9 cellular contexts compared by ENCODE assay signal in the genomic region with DNA sequence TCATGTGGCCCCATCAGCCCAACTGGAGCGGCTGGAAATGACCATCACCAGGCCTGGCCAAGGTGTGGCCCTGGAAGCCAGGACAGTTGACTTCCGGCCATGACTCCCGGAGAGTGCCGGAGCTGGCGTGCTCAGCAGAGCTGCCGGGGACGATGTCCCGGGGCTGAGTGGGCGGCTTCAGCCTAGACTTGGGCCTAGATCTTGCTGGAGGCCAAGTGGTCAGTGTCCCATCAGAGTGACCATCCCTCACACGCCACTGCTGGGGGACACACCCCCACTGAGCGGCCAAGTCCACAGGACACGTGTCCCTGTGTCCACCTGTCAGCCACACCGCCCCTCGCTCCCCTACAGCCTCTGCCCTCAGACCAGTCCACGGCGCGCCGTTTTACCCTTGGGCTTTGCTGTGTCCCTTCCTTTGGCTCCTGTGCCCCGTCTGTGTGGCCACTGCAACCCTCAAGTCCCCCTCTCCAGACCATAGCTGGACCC. TPM values are rescaled to one million over a fixed set of nuclear protein-coding genes. Genes with fewer than 3 reads are reported as not detected.
DNase-seq lines count a peak whose midpoint lies in the region; ATAC-seq, FAIRE-seq and TF ChIP-seq lines count a peak whose summit lies in the region.
"Had no signal": no experiment of that assay in that cellular context is flagged by ENCODE, and none has a peak within 500 bp of the region (broad histone marks: within the 10 kb centered on the region; RNA-seq: fewer than 3 reads in every experiment).

No MANE protein-coding gene starts in this region.

- H2AK5ac ChIP-seq in H1 (ENCODE audit: low read depth, low read length): peak overlapping the region; percentile 75; the same call in 1 of the 2 replicates

- H3K27ac ChIP-seq in A549 (peak overlapping the region in 1 of 2 experiments; percentile 89; a peak in 3 of 6 replicates), OCI-LY1 (ENCODE audit: low read depth, low read length, poor library complexity, severe bottlenecking) (no peak overlapping the region), H1 (ENCODE audit: low read depth, low read length) (no peak overlapping the region)
- peak overlapping the region; percentile 82 for H3K27ac ChIP-seq in naive thymus-derived CD4-positive, alpha-beta T cell (ENCODE audit: low read depth, low read length)

- H4K91ac ChIP-seq in H1 (replicated peaks; ENCODE audit: insufficient read length, low read length): no peak overlapping the region

- H3K14ac ChIP-seq in H1 (ENCODE audit: insufficient read length): no peak overlapping the region

- FAIRE-seq in A549 (lab: Jason Lieb, UNC) (no peak), H1 (lab: Jason Lieb, UNC) (no peak)

- peaks cover 16% of the 10 kb centered on the region; the same call in 2 of the 3 replicates for H3K4me1 ChIP-seq in A549
- peaks cover 31% of the 10 kb centered on the region for H3K4me1 ChIP-seq in OCI-LY1 (ENCODE audit: insufficient read depth, low read length, severe bottlenecking)
- H3K4me1 ChIP-seq in H1 (replicated peaks in 1 of 4; ENCODE audit: control insufficient read depth in 3 of 4, insufficient read depth in 4 of 4, low read length in 3 of 4): peaks cover 0 to 16% (median 7%) of the 10 kb centered on the region in 4 experiments; a peak in 6 of 7 replicates
- H3K4me1 ChIP-seq in naive thymus-derived CD4-positive, alpha-beta T cell (ENCODE audit: control insufficient read depth in 2 of 2, insufficient read depth in 2 of 2, low read length in 2 of 2): peaks cover 6 to 13% of the 10 kb centered on the region in 2 donors

- H3K18ac ChIP-seq in H1 (ENCODE audit: extremely low read depth, low read length): no peak overlapping the region

- H3K27me3 ChIP-seq in OCI-LY1 (ENCODE audit: insufficient read depth, low read length) (no peaks in the 10 kb centered on the region), H1 (replicated peaks in 1 of 4; ENCODE audit: control insufficient read depth in 3 of 4, extremely low read depth in 1 of 4, insufficient read depth in 3 of 4, low read length in 3 of 4) (no peaks in the 10 kb centered on the region)
- H3K27me3 ChIP-seq in naive thymus-derived CD4-positive, alpha-beta T cell (ENCODE audit: control insufficient read depth in 2 of 2, insufficient read depth in 2 of 2, low read length in 2 of 2): no peaks in the 10 kb centered on the region

- no peaks in the 10 kb centered on the region for H3K9me2 ChIP-seq in OCI-LY1 (ENCODE audit: low read depth, low read length)

- no peaks in the 10 kb centered on the region for H3K27me3 Mint-ChIP-seq in naive thymus-derived CD4-positive, alpha-beta T cell

- peaks cover 4% of the 10 kb centered on the region; the same call in 1 of the 2 replicates for H3K23me2 ChIP-seq in H1 (ENCODE audit: low read depth, low read length)

- H2BK12ac ChIP-seq in H1 (ENCODE audit: low read depth, low read length): no peak overlapping the region

- peak overlapping the region; percentile 84 for H3K4ac ChIP-seq in H1 (replicated peaks; ENCODE audit: insufficient read length, low read depth, low read length)

- H4K20me1 ChIP-seq in OCI-LY1 (ENCODE audit: insufficient read depth, low read length): no peaks in the 10 kb centered on the region
- peaks cover 4 to 15% of the 10 kb centered on the region in 2 experiments for H4K20me1 ChIP-seq in H1 (replicated peaks in 1 of 2; ENCODE audit: control insufficient read depth in 1 of 2, insufficient read depth in 2 of 2, low read length in 2 of 2)

- H3K9ac ChIP-seq in OCI-LY1 (ENCODE audit: low read length) (peak overlapping the region; percentile 66; the same call in 1 of the 2 replicates), H1 (replicated peaks in 1 of 4; ENCODE audit: extremely low read depth in 1 of 4, low read depth in 3 of 4, low read length in 3 of 4) (no peak overlapping the region)

- H3K56ac ChIP-seq in H1 (replicated peaks; ENCODE audit: insufficient read length, low read depth, low read length): no peak overlapping the region

- WGBS in A549 (ENCODE audit: missing lambda C conversion rate): 92% methylated on average over 11 of the region's 19 CpGs
- 98% methylated on average over 17 of the region's 19 CpGs; no CpG with 5 or more reads in 1 of the 2 experiments for WGBS in H1 (ENCODE audit: extremely low coverage in 1 of 2, insufficient coverage in 1 of 2, insufficient read length in 1 of 2, insufficient replicate concordance in 2 of 2, low coverage in 1 of 2, low lambda C conversion rate in 2 of 2, missing lambda C conversion rate in 1 of 2), 2 experiments

- no peaks in the 10 kb centered on the region for H3F3A ChIP-seq in OCI-LY1 (ENCODE audit: insufficient read depth, low read length)

- 0 out of 2 replicates have a peak overlapping the region, but pooled peaks have one; percentile 29 for H2BK15ac ChIP-seq in H1 (ENCODE audit: low read length)

- no peak for DNase-seq in A549 (ENCODE audit: low read depth in 1 of 2, low spot score in 1 of 2)
- DNase-seq in H1 (ENCODE audit: low read depth in 1 of 2, low spot score in 2 of 2): no peak
- no peak for DNase-seq in naive thymus-derived CD4-positive, alpha-beta T cell
- DNase-seq in effector CD8-positive, alpha-beta T cell (lab: John Stamatoyannopoulos, UW): no peak
- DNase-seq: kidney glomerular epithelial cell had no signal

- CTCF ChIA-PET in A549 (lab: Yijun Ruan, JAX) (interaction anchor here (1.0 to 3.7 kb wide), 2 partner anchors 16 to 50 kb away, joined by 3 to 18 read pairs; no protein-coding TSS in a partner anchor), H1 (lab: Charles Lee; ENCODE audit: partially characterized antibody) (interaction anchor here (0.8 to 14.1 kb wide), 2 partner anchors 14 to 192 kb away, joined by 4 to 154 read pairs; no protein-coding TSS in a partner anchor)
- CTCF ChIA-PET in naive thymus-derived CD4-positive, alpha-beta T cell (lab: Charles Lee): interaction anchor here (0.6 kb wide), 1 partner anchor 65 kb away, joined by 3 read pairs; no protein-coding TSS in a partner anchor

- H3K4me3 ChIP-seq in A549: no peak overlapping the region
- peak overlapping the region; percentile 63 for H3K4me3 ChIP-seq in OCI-LY1 (ENCODE audit: low read depth, low read length, poor library complexity, severe bottlenecking)
- no peak overlapping the region for H3K4me3 ChIP-seq in H1 (ENCODE audit: extremely low read depth in 1 of 4, insufficient read depth in 2 of 4, low read depth in 3 of 4, low read length in 4 of 4)
- no peak overlapping the region for H3K4me3 ChIP-seq in naive thymus-derived CD4-positive, alpha-beta T cell (ENCODE audit: low read length)

- TF ChIP-seq POLR2A in A549 (IDR thresholded peaks at IDR 0.05; ENCODE audit: low read length) (no peak), H1 (IDR thresholded peaks at IDR 0.05; ENCODE audit: control extremely low read depth in 1 of 2, low read depth in 2 of 2, low read length in 2 of 2) (0 out of 3 replicates have a peak, but pooled peaks of 1 of the 2 experiments have one; percentile 26), GM18505 (IDR thresholded peaks at IDR 0.05; ENCODE audit: borderline replicate concordance, extremely low read depth, insufficient read depth, insufficient read length) (no peak)

- intact Hi-C loops in naive thymus-derived CD4-positive, alpha-beta T cell (cut with micrococcal nuclease): loop anchor here in 1 of 2 donors (10.0 kb wide), 1 partner anchor 454 kb away; no protein-coding TSS in a partner anchor

- H3K9me3 ChIP-seq in A549: no peaks in the 10 kb centered on the region
- no peaks in the 10 kb centered on the region for H3K9me3 ChIP-seq in OCI-LY1 (ENCODE audit: low read length)
- no peaks in the 10 kb centered on the region for H3K9me3 ChIP-seq in H1 (ENCODE audit: insufficient read depth in 2 of 2, low read depth in 1 of 2, low read length in 1 of 2)
- H3K9me3 ChIP-seq in naive thymus-derived CD4-positive, alpha-beta T cell (ENCODE audit: control insufficient read depth in 2 of 3, low read length in 3 of 3): no peaks in the 10 kb centered on the region

- ATAC-seq in A549 (no peak), HG02623 (IDR thresholded peaks at IDR 0.05; ENCODE audit: unreplicated experiment) (no peak), GM18505 (IDR thresholded peaks at IDR 0.05; ENCODE audit: unreplicated experiment) (no peak), HG02885 (IDR thresholded peaks at IDR 0.05; ENCODE audit: poor library complexity, unreplicated experiment) (no peak)
- no peak for ATAC-seq in naive thymus-derived CD4-positive, alpha-beta T cell

- H2BK120ac ChIP-seq in H1 (replicated peaks; ENCODE audit: low read depth, low read length): no peak overlapping the region

- TF ChIP-seq CTCF in A549 (IDR thresholded peaks at IDR 0.05) (no peak), OCI-LY1 (IDR thresholded peaks at IDR 0.05; ENCODE audit: low read length) (no peak), H1 (IDR thresholded peaks at IDR 0.05; ENCODE audit: control extremely low read depth in 1 of 3, insufficient read depth in 1 of 3, low read depth in 1 of 3, low read length in 3 of 3) (no peak)

- H3K36me3 ChIP-seq in OCI-LY1 (ENCODE audit: insufficient read depth, low read length) (no peaks in the 10 kb centered on the region), H1 (ENCODE audit: control insufficient read depth in 2 of 4, insufficient read depth in 4 of 4, low read length in 3 of 4) (peaks cover 0 to 4% (median 2%) of the 10 kb centered on the region in 4 experiments; a peak in 4 of 8 replicates)
- peaks cover 0 to 4% (median 0%) of the 10 kb centered on the region in 3 experiments for H3K36me3 ChIP-seq in naive thymus-derived CD4-positive, alpha-beta T cell (ENCODE audit: control insufficient read depth in 2 of 3, insufficient read depth in 3 of 3, low read length in 3 of 3)

- no peak overlapping the region for H3K23ac ChIP-seq in H1 (ENCODE audit: insufficient read length)

- H3K4me1 Mint-ChIP-seq in naive thymus-derived CD4-positive, alpha-beta T cell: peaks cover 0 to 23% (median 11%) of the 10 kb centered on the region in 7 donors

- H4K5ac ChIP-seq in H1 (ENCODE audit: insufficient read length, low read depth, low read length): no peak overlapping the region

- no peak for TF ChIP-seq EP300 in A549 (IDR thresholded peaks at IDR 0.05)
- TF ChIP-seq EP300 in H1 (IDR thresholded peaks at IDR 0.05; ENCODE audit: borderline replicate concordance in 1 of 2, low read depth in 2 of 2, low read length in 2 of 2): no peak

- POLR2A ChIA-PET in A549 (lab: Yijun Ruan, JAX): interaction anchor here (1.8 kb wide), 1 partner anchor 201 kb away, joined by 6 read pairs; a partner anchor contains a TSS
- POLR2A ChIA-PET in H1 (lab: Charles Lee; ENCODE audit: partially characterized antibody): interaction anchor here (0.9 to 2.3 kb wide), 4 partner anchors 9 to 191 kb away, joined by 3 to 7 read pairs (median 5); no protein-coding TSS in a partner anchor
- POLR2A ChIA-PET in naive thymus-derived CD4-positive, alpha-beta T cell (lab: Charles Lee): interaction anchor here (0.7 to 3.2 kb wide), 8 partner anchors 9 to 336 kb away, joined by 3 to 23 read pairs (median 4); a partner anchor contains a TSS

- H3K27ac Mint-ChIP-seq in naive thymus-derived CD4-positive, alpha-beta T cell: peak overlapping the region in 4 of 9 donors; percentile 30 to 81 (median 68)

- no peak overlapping the region for H2BK20ac ChIP-seq in H1 (ENCODE audit: low read length)

- peak overlapping the region; percentile 91; the same call in 2 of the 3 replicates for H3K4me2 ChIP-seq in A549
- peak overlapping the region; percentile 72; the same call in 1 of the 2 replicates for H3K4me2 ChIP-seq in OCI-LY1 (ENCODE audit: low read length)
- H3K4me2 ChIP-seq in H1 (ENCODE audit: insufficient read depth in 1 of 2, low read depth in 2 of 2, low read length in 2 of 2): no peak overlapping the region; a peak in 1 of 4 replicates

- peaks cover 2% of the 10 kb centered on the region; the same call in 1 of the 2 replicates for H3K79me1 ChIP-seq in H1 (ENCODE audit: low read depth, low read length)

- no peak overlapping the region for H2BK5ac ChIP-seq in H1 (ENCODE audit: low read depth, low read length)

- H2AFZ ChIP-seq in OCI-LY1 (ENCODE audit: low read length) (no peak overlapping the region), H1 (ENCODE audit: low read length) (no peak overlapping the region)

- peaks cover 0 to 1% (median 0%) of the 10 kb centered on the region in 5 donors for H3K36me3 Mint-ChIP-seq in naive thymus-derived CD4-positive, alpha-beta T cell

- H4K8ac ChIP-seq in H1 (ENCODE audit: extremely low read depth, insufficient read depth, low read length): peak overlapping the region; percentile 73

- no peaks in the 10 kb centered on the region for H3K9me3 Mint-ChIP-seq in naive thymus-derived CD4-positive, alpha-beta T cell

- H3K79me2 ChIP-seq in OCI-LY1 (ENCODE audit: insufficient read depth, low read length) (no peaks in the 10 kb centered on the region), H1 (ENCODE audit: control insufficient read depth in 1 of 2, insufficient read depth in 2 of 2, low read length in 2 of 2) (peaks cover 0 to 26% of the 10 kb centered on the region in 2 experiments; a peak in 1 of 4 replicates)

- peak overlapping the region in 8 of 10 donors; percentile 35 to 76 (median 50) for H3K4me3 Mint-ChIP-seq in naive thymus-derived CD4-positive, alpha-beta T cell

- no peak for TF ChIP-seq RAD21 in A549 (conservative IDR thresholded peaks at IDR 0.05 in 1 of 2, IDR thresholded peaks at IDR 0.05 in 1 of 2)
- TF ChIP-seq RAD21 in H1 (IDR thresholded peaks at IDR 0.05 in 1 of 2, conservative IDR thresholded peaks at IDR 0.05 in 1 of 2; ENCODE audit: low read depth in 2 of 2, low read length in 2 of 2): no peak

RNA-seq across cellular contexts. Expression of a gene that starts 4.0 kb away (rescaled TPM):
- polyA plus RNA-seq in A549 (2011; rRNA removed): 4.4 and 5.1 TPM in 2 replicates
- polyA plus RNA-seq in A549 (2012; cell fraction: cytosol; rRNA removed): 19.0 and 29.4 TPM in 2 replicates
- polyA plus RNA-seq in A549 (2012; cell fraction: nucleus; rRNA removed): 27.4 and 29.2 TPM in 2 replicates
- polyA plus RNA-seq in A549 (2017; fragmentation: RNase III; extraction: RNeasy Plus Mini Kit Qiagen cat#74134 plus additional on column Dnase treatment): 21.7 to 26.0 TPM (median 23.1 TPM) in 3 replicates
- polyA minus RNA-seq in A549 (2011; rRNA and poly(A)+ RNA removed): 2.8 and 3.2 TPM in 2 replicates
- total RNA-seq in H1 (2021; fragmentation: NEBNext Ultra II Directional; extraction: Animal tissue kit (Norgen Biotek cat#: 25700)): 99.8 and 103 TPM in 2 replicates
- polyA plus RNA-seq in H1 (2011; rRNA removed): 58.4 and 106 TPM in 2 replicates
- polyA plus RNA-seq in H1 (2011; cell fraction: cytosol; rRNA removed): 49.4 TPM
- polyA plus RNA-seq in H1 (2011; cell fraction: nucleus; rRNA removed): 69.8 TPM
- 51.1 to 69.6 TPM (median 60.7 TPM) in 4 replicates for polyA plus RNA-seq in H1 (2012, experiment 1 of 2)
- polyA plus RNA-seq in H1 (2012, experiment 2 of 2): 65.5 TPM
- 95.7 TPM for polyA plus RNA-seq in H1 (2013, experiment 1 of 2)
- polyA plus RNA-seq in H1 (2013, experiment 2 of 2): 90.2 TPM
- polyA minus RNA-seq in H1 (2011; rRNA and poly(A)+ RNA removed): 5.5 and 6.4 TPM in 2 replicates
- polyA minus RNA-seq in H1 (2011; cell fraction: cytosol; rRNA and poly(A)+ RNA removed): 32.8 TPM
- 18.1 TPM for polyA minus RNA-seq in H1 (2011; cell fraction: nucleus; rRNA and poly(A)+ RNA removed)
- 10 to 100 TPM; 43.2 to 56.2 (median 48.8) TPM for total RNA-seq in naive thymus-derived CD4-positive, alpha-beta T cell
- 10 to 100 TPM; 55.9 to 77.0 TPM for polyA plus RNA-seq in naive thymus-derived CD4-positive, alpha-beta T cell

RNA-seq across cellular contexts. Expression of a gene that starts 37.6 kb away (rescaled TPM):
- polyA plus RNA-seq in A549 (2011; rRNA removed) (2.8 and 4.3 TPM in 2 replicates), A549 (2017; fragmentation: RNase III; extraction: RNeasy Plus Mini Kit Qiagen cat#74134 plus additional on column Dnase treatment) (11.5 to 12.0 TPM (median 11.5 TPM) in 3 replicates), H1 (2011; rRNA removed) (8.3 and 14.5 TPM in 2 replicates)
- 5.1 and 7.6 TPM in 2 replicates for polyA plus RNA-seq in A549 (2012; cell fraction: cytosol; rRNA removed)
- polyA plus RNA-seq in A549 (2012; cell fraction: nucleus; rRNA removed): 13.8 and 16.6 TPM in 2 replicates
- polyA minus RNA-seq in A549 (2011; rRNA and poly(A)+ RNA removed): 1.8 and 3.0 TPM in 2 replicates
- total RNA-seq in H1 (2021; fragmentation: NEBNext Ultra II Directional; extraction: Animal tissue kit (Norgen Biotek cat#: 25700)): 80.2 and 87.6 TPM in 2 replicates
- polyA plus RNA-seq in H1 (2011; cell fraction: cytosol; rRNA removed): 8.6 TPM
- 19.2 TPM for polyA plus RNA-seq in H1 (2011; cell fraction: nucleus; rRNA removed)
- polyA plus RNA-seq in H1 (2012, experiment 1 of 2): 24.8 to 35.9 TPM (median 32.3 TPM) in 4 replicates
- 36.5 TPM for polyA plus RNA-seq in H1 (2012, experiment 2 of 2)
- 40.2 TPM for polyA plus RNA-seq in H1 (2013, experiment 1 of 2)
- polyA plus RNA-seq in H1 (2013, experiment 2 of 2): 39.7 TPM
- polyA minus RNA-seq in H1 (2011; rRNA and poly(A)+ RNA removed): 6.3 and 7.3 TPM in 2 replicates
- 30.0 TPM for polyA minus RNA-seq in H1 (2011; cell fraction: cytosol; rRNA and poly(A)+ RNA removed)
- polyA minus RNA-seq in H1 (2011; cell fraction: nucleus; rRNA and poly(A)+ RNA removed): 27.1 TPM
- 100 to 1,000 TPM in 2 of 5 experiments, 10 to 100 TPM in 3; 63.4 to 278 (median 97.9) TPM for total RNA-seq in naive thymus-derived CD4-positive, alpha-beta T cell
- under 1 TPM; 0.61 to 0.92 TPM for polyA plus RNA-seq in naive thymus-derived CD4-positive, alpha-beta T cell

Comparison
In these comparisons a context has a peak if more than half of its experiments do, and no peak if none do; other contexts are left out.
1. H3K4me2 ChIP-seq: peak in A549 (single experiment) and OCI-LY1 (single experiment); none in H1 (0 of 2).